9 cellular contexts compared by ENCODE assay signal in the genomic region with DNA sequence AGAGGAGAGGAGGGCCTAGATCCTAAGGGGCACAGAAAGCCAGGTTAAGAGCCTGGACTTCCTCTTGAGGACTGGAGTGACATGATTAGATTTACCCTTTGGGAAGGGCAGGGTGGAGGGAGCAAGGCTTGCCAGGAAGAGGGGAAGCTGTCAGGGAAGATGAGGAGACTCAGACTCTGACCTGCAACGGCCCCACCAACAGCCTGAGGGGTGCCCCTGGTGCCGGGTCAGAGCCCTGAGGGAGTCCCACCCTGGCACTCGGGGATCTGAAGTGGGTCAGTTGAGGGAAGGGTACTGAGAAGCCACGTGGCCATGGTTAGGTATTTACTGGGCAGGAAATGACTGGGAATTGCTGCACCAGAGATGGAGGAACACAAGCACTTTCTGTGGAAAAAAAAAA. TPM values are rescaled to one million over a fixed set of nuclear protein-coding genes. Genes with fewer than 3 reads are reported as not detected.
DNase-seq lines count a peak whose midpoint lies in the region; ATAC-seq and TF ChIP-seq lines count a peak whose summit lies in the region.
"Had no signal": no experiment of that assay in that cellular context is flagged by ENCODE, and none has a peak within 500 bp of the region (broad histone marks: within the 10 kb centered on the region; RNA-seq: fewer than 3 reads in every experiment).

No MANE protein-coding gene starts in this region.

- ATAC-seq in heart left ventricle (peak in 3 of 4 donors; percentile 2 to 7 (median 6)), Right ventricle myocardium superior (ENCODE audit: poor library complexity) (no peak), upper lobe of right lung (peak; percentile 7)

- peaks cover 0 to 22% (median 5%) of the 10 kb centered on the region in 9 donors for H3K36me3 ChIP-seq in heart left ventricle
- peaks cover 6 to 12% of the 10 kb centered on the region in 2 donors for H3K36me3 ChIP-seq in muscle layer of duodenum (ENCODE audit: control insufficient read depth in 1 of 2, insufficient read depth in 2 of 2, low read length in 2 of 2)
- H3K36me3 ChIP-seq in upper lobe of right lung = no peaks in the 10 kb centered on the region

- TF ChIP-seq POLR2A in heart left ventricle (IDR thresholded peaks at IDR 0.05) = no peak

- H3K4me1 ChIP-seq in heart left ventricle (peaks cover 8 to 78% (median 63%) of the 10 kb centered on the region in 12 donors), muscle layer of duodenum (ENCODE audit: control insufficient read depth in 1 of 2, insufficient read depth in 2 of 2, low read length in 2 of 2) (peaks cover 7 to 31% of the 10 kb centered on the region in 2 donors), upper lobe of right lung (peaks cover 48% of the 10 kb centered on the region)

- DNase-seq in heart left ventricle (no peak), Right ventricle myocardium superior (no peak), dermis blood vessel endothelial cell (peak; percentile 65), upper lobe of right lung (no peak), SW 1271 (lab: John Stamatoyannopoulos, UW) (no peak), NCI-H748 (lab: John Stamatoyannopoulos, UW; ENCODE audit: unreplicated experiment) (no peak)
- DNase-seq in stimulated activated CD4-positive, alpha-beta T cell treated with anti-CD3 and anti-CD28 coated beads, Interleukin-4, amount 100 ng/mL, for 1 hour = no peak

- H3K27ac ChIP-seq in heart left ventricle (peak overlapping the region; percentile 68 to 98 (median 92)), muscle layer of duodenum (ENCODE audit: low read length) (peak overlapping the region; percentile 76), upper lobe of right lung (peak overlapping the region; percentile 93)
- H3K27ac ChIP-seq: KMS-11 had no signal

- no peak overlapping the region for H3K4me3 ChIP-seq in heart left ventricle
- H3K4me3 ChIP-seq in muscle layer of duodenum (ENCODE audit: low read depth in 1 of 2, low read length in 2 of 2) = no peak overlapping the region
- no peak overlapping the region for H3K4me3 ChIP-seq in upper lobe of right lung

- TF ChIP-seq CTCF in heart left ventricle (IDR thresholded peaks at IDR 0.05) (no peak), upper lobe of right lung (IDR thresholded peaks at IDR 0.05) (no peak)

- H3K27me3 ChIP-seq in heart left ventricle = no peaks in the 10 kb centered on the region
- no peaks in the 10 kb centered on the region for H3K27me3 ChIP-seq in muscle layer of duodenum (ENCODE audit: low read depth, low read length)
- H3K27me3 ChIP-seq in upper lobe of right lung = no peaks in the 10 kb centered on the region

- WGBS in heart left ventricle, 4 donors = 50 to 74% (median 61%) methylated on average over 4 of the region's 4 CpGs

- intact Hi-C loops in heart left ventricle (cut with DNase I) (loop anchor here in 2 of 10 donors (5.0 kb wide), 1 partner anchor 42 kb away; no protein-coding TSS in a partner anchor), Right ventricle myocardium superior (cut with DNase I) (no loop called here), upper lobe of right lung (cut with DNase I) (no loop called here)

- H3K9me3 ChIP-seq in heart left ventricle (no peaks in the 10 kb centered on the region), muscle layer of duodenum (ENCODE audit: control insufficient read depth in 1 of 2, low read length in 2 of 2) (no peaks in the 10 kb centered on the region), upper lobe of right lung (no peaks in the 10 kb centered on the region)

RNA-seq across cellular contexts. Expression of a gene that starts 9.8 kb away (rescaled TPM):
- total RNA-seq in heart left ventricle = 100 to 1,000 TPM in 1 of 9 donors, 10 to 100 TPM in 8; 37.3 to 140 (median 59.4) TPM
- 10 to 100 TPM; 38.4 to 61.3 TPM for polyA plus RNA-seq in heart left ventricle
- 45.3 TPM for total RNA-seq in Right ventricle myocardium superior
- 223 and 442 TPM in 2 replicates for total RNA-seq in dermis blood vessel endothelial cell
- total RNA-seq in upper lobe of right lung = 108 TPM
